Comparison of ENCODE assay signal across 19 cellular contexts in genomic region chr22:46294784-46295183, GRCh38. TPM values are rescaled to one million over a fixed set of nuclear protein-coding genes. Genes with fewer than 3 reads are reported as not detected.
DNase-seq lines count a peak whose midpoint lies in the region; ATAC-seq and TF ChIP-seq lines count a peak whose summit lies in the region.
"Had no signal": no experiment of that assay in that cellular context is flagged by ENCODE, and none has a peak within 500 bp of the region (broad histone marks: within the 10 kb centered on the region; RNA-seq: fewer than 3 reads in every experiment).

No MANE protein-coding gene starts in this region.

- peaks cover 28 to 38% (median 33%) of the 10 kb centered on the region in 3 donors for H3K4me1 Mint-ChIP-seq in CD8-positive, alpha-beta memory T cell
- H3K4me1 Mint-ChIP-seq in IgD-negative memory B cell (peaks cover 11 to 42% (median 32%) of the 10 kb centered on the region in 3 donors), nephron (peaks cover 28% of the 10 kb centered on the region)
- H3K4me1 Mint-ChIP-seq in activated naive CD8-positive, alpha-beta T cell treated with anti-CD3 and anti-CD28 coated beads for 36 hours: peaks cover 15% of the 10 kb centered on the region

- peak overlapping the region in 7 of 8 donors; percentile 87 to 97 (median 91) for H3K27ac Mint-ChIP-seq in CD8-positive, alpha-beta memory T cell
- H3K27ac Mint-ChIP-seq in IgD-negative memory B cell: peak overlapping the region in 1 of 3 donors; percentile 88
- H3K27ac Mint-ChIP-seq in activated naive CD8-positive, alpha-beta T cell treated with anti-CD3 and anti-CD28 coated beads for 36 hours: no peak overlapping the region
- H3K27ac Mint-ChIP-seq in nephron: peak overlapping the region in 2 of 3 experiments; percentile 28 to 70

- no peaks in the 10 kb centered on the region for H3K36me3 ChIP-seq in CD8-positive, alpha-beta memory T cell (ENCODE audit: insufficient read depth, low read length)

- H3K9me3 ChIP-seq in CD8-positive, alpha-beta memory T cell (ENCODE audit: low read length): no peaks in the 10 kb centered on the region

- H3K27ac ChIP-seq in CD8-positive, alpha-beta memory T cell (ENCODE audit: low read depth, low read length): no peak overlapping the region

- H3K4me3 Mint-ChIP-seq in CD8-positive, alpha-beta memory T cell: peak overlapping the region; percentile 45 to 90 (median 83)
- H3K4me3 Mint-ChIP-seq in IgD-negative memory B cell (peak overlapping the region; percentile 36 to 82 (median 63)), nephron (peak overlapping the region; percentile 74 to 95 (median 79))
- peak overlapping the region; percentile 90 for H3K4me3 Mint-ChIP-seq in activated naive CD8-positive, alpha-beta T cell treated with anti-CD3 and anti-CD28 coated beads for 36 hours

- no peaks in the 10 kb centered on the region for H3K27me3 ChIP-seq in CD8-positive, alpha-beta memory T cell (ENCODE audit: insufficient read depth, low read length, poor library complexity, severe bottlenecking)

- POLR2A ChIA-PET in CD8-positive, alpha-beta memory T cell (lab: Charles Lee): no interaction called here

- H3K4me3 ChIP-seq in CD8-positive, alpha-beta memory T cell (ENCODE audit: low read length): no peak overlapping the region

- ATAC-seq in HG02642 (IDR thresholded peaks at IDR 0.05; ENCODE audit: poor library complexity, unreplicated experiment): no peak
- no peak for ATAC-seq in activated CD4-positive, CD25-positive, alpha-beta regulatory T cell treated with anti-CD3 and anti-CD28 coated beads, Interleukin-2, amount 50 U/mL, for 24 hours
- ATAC-seq: HCT116, sciatic nerve had no signal

- H3K9me3 Mint-ChIP-seq in CD8-positive, alpha-beta memory T cell: peaks cover 0 to 3% (median 2%) of the 10 kb centered on the region in 5 donors
- H3K9me3 Mint-ChIP-seq in IgD-negative memory B cell: no peaks in the 10 kb centered on the region
- no peaks in the 10 kb centered on the region for H3K9me3 Mint-ChIP-seq in activated naive CD8-positive, alpha-beta T cell treated with anti-CD3 and anti-CD28 coated beads for 36 hours
- no peaks in the 10 kb centered on the region for H3K9me3 Mint-ChIP-seq in nephron

- no peak for DNase-seq in CD8-positive, alpha-beta memory T cell
- no peak for DNase-seq in activated naive CD8-positive, alpha-beta T cell treated with anti-CD3 and anti-CD28 coated beads for 36 hours
- DNase-seq in NAMALWA (ENCODE audit: low spot score): no peak
- DNase-seq: activated CD4-positive, alpha-beta T cell treated with anti-CD3 and anti-CD28 coated beads, Interleukin-2, amount 50 U/mL, for 4 hours; COR-L47; kidney glomerular epithelial cell; NCI-H187 treated with DMSO at 0.1 percent for 48 hours; NCI-H524; stimulated activated CD4-positive, alpha-beta T cell treated with anti-CD3 and anti-CD28 coated beads, Interleukin-4, amount 100 ng/mL, for 24 hours had no signal

- CTCF ChIA-PET in CD8-positive, alpha-beta memory T cell (lab: Charles Lee): interaction anchor here (1.3 to 2.7 kb wide), 2 partner anchors 26 to 172 kb away, joined by 3 to 30 read pairs; no protein-coding TSS in a partner anchor

- H3K36me3 Mint-ChIP-seq in CD8-positive, alpha-beta memory T cell: peaks cover 2 to 12% (median 5%) of the 10 kb centered on the region in 3 donors
- H3K36me3 Mint-ChIP-seq in IgD-negative memory B cell (peaks cover 9% of the 10 kb centered on the region), nephron (ENCODE audit: low read depth) (peaks cover 28% of the 10 kb centered on the region)
- H3K36me3 Mint-ChIP-seq in activated naive CD8-positive, alpha-beta T cell treated with anti-CD3 and anti-CD28 coated beads for 36 hours: peaks cover 38% of the 10 kb centered on the region

- no peak for TF ChIP-seq CTCF in nephron (IDR thresholded peaks at IDR 0.05; ENCODE audit: unreplicated experiment in 3 of 3)

- H3K27me3 Mint-ChIP-seq in CD8-positive, alpha-beta memory T cell: peaks cover 0 to 4% of the 10 kb centered on the region in 2 donors
- peaks cover 2% of the 10 kb centered on the region for H3K27me3 Mint-ChIP-seq in IgD-negative memory B cell
- peaks cover 8% of the 10 kb centered on the region for H3K27me3 Mint-ChIP-seq in activated naive CD8-positive, alpha-beta T cell treated with anti-CD3 and anti-CD28 coated beads for 36 hours
- H3K27me3 Mint-ChIP-seq in nephron (ENCODE audit: low read depth): peaks cover 11% of the 10 kb centered on the region

- peaks cover 20% of the 10 kb centered on the region for H3K4me1 ChIP-seq in CD8-positive, alpha-beta memory T cell (ENCODE audit: insufficient read depth, low read length)

RNA-seq across cellular contexts. Expression of gene GTSE1, which starts 1.9 kb away (rescaled TPM):
- 10 to 100 TPM; 27.4 to 30.9 TPM for total RNA-seq in CD8-positive, alpha-beta memory T cell
- polyA plus RNA-seq in CD8-positive, alpha-beta memory T cell: 0.10 TPM
- not detected for polyA plus RNA-seq in IgD-negative memory B cell
- total RNA-seq in activated naive CD8-positive, alpha-beta T cell treated with anti-CD3 and anti-CD28 coated beads for 36 hours: 10 to 100 TPM; 37.3 to 42.0 TPM

RNA-seq across cellular contexts. Expression of gene TTC38, which starts 27.0 kb away (rescaled TPM):
- 10 to 100 TPM; 17.4 to 20.0 TPM for total RNA-seq in CD8-positive, alpha-beta memory T cell
- 15.6 TPM for polyA plus RNA-seq in CD8-positive, alpha-beta memory T cell
- 7.8 TPM for polyA plus RNA-seq in IgD-negative memory B cell
- total RNA-seq in activated naive CD8-positive, alpha-beta T cell treated with anti-CD3 and anti-CD28 coated beads for 36 hours: 1 to 10 TPM; 6.6 to 7.9 TPM

RNA-seq across cellular contexts. Expression of gene PKDREJ, which starts 31.6 kb away (rescaled TPM):
- not detected for total RNA-seq in CD8-positive, alpha-beta memory T cell
- 0.03 TPM for polyA plus RNA-seq in CD8-positive, alpha-beta memory T cell
- not detected for polyA plus RNA-seq in IgD-negative memory B cell
- total RNA-seq in activated naive CD8-positive, alpha-beta T cell treated with anti-CD3 and anti-CD28 coated beads for 36 hours: not detected
- total RNA-seq: epithelial cell of proximal tubule; LHCN-M2; myocyte; T-helper 2 cell treated with Interferon-gamma antibody and Interleukin-4, amounts not matched to agents 100 ng/mL and 5 ng/mL, for 36 hours had no signal

RNA-seq across cellular contexts. Expression of gene TRMU, which starts 40.7 kb away (rescaled TPM):
- 10 to 100 TPM; 68.9 to 69.5 TPM for total RNA-seq in CD8-positive, alpha-beta memory T cell
- 13.3 TPM for polyA plus RNA-seq in CD8-positive, alpha-beta memory T cell
- polyA plus RNA-seq in IgD-negative memory B cell: 22.1 TPM
- total RNA-seq in activated naive CD8-positive, alpha-beta T cell treated with anti-CD3 and anti-CD28 coated beads for 36 hours: 10 to 100 TPM; 60.2 to 70.0 TPM

RNA-seq across cellular contexts. Expression of gene CDPF1, which starts 44.7 kb away (rescaled TPM):
- total RNA-seq in CD8-positive, alpha-beta memory T cell: 10 to 100 TPM in 1 of 2 experiments, 1 to 10 TPM in 1; 8.6 to 10.0 TPM
- 18.8 TPM for polyA plus RNA-seq in CD8-positive, alpha-beta memory T cell
- polyA plus RNA-seq in IgD-negative memory B cell: 13.2 TPM
- total RNA-seq in activated naive CD8-positive, alpha-beta T cell treated with anti-CD3 and anti-CD28 coated beads for 36 hours: 10 to 100 TPM in 1 of 2 experiments, 1 to 10 TPM in 1; 8.4 to 10.7 TPM
